ENCODE assay signal across 2 cellular contexts in genomic region chr6:43490523-43490939, GRCh38.
TF ChIP-seq lines count a peak whose summit lies in the region.

No MANE protein-coding gene starts in this region.

TF ChIP-seq in HepG2, 621 proteins besides CTCF, POLR2A, EP300 and RAD21 (continues in another document):
- TF ChIP-seq ZNF317 (CRISPR knock-in tag; IDR thresholded peaks at IDR 0.05) (no peak), MIER2 (CRISPR knock-in tag; IDR thresholded peaks at IDR 0.05) (no peak), DDIT3 (CRISPR knock-in tag; IDR thresholded peaks at IDR 0.05) (no peak), CEBPB (IDR thresholded peaks at IDR 0.05; ENCODE audit: borderline replicate concordance, low read depth, low read length) (no peak), ZNF282 (IDR thresholded peaks at IDR 0.05; ENCODE audit: partially characterized antibody) (no peak), ZBTB7B (CRISPR knock-in tag; IDR thresholded peaks at IDR 0.05) (no peak; the same call in 1 of the 2 replicates), PHF20 (CRISPR knock-in tag; IDR thresholded peaks at IDR 0.05) (no peak), ZBTB39 (CRISPR knock-in tag; IDR thresholded peaks at IDR 0.05) (no peak), ZSCAN9 (CRISPR knock-in tag; IDR thresholded peaks at IDR 0.05; ENCODE audit: borderline replicate concordance) (no peak), SUZ12 (IDR thresholded peaks at IDR 0.05; ENCODE audit: low read depth, low read length) (no peak), ZNF414 (CRISPR knock-in tag; IDR thresholded peaks at IDR 0.05) (no peak), RBFOX2 (IDR thresholded peaks at IDR 0.05; ENCODE audit: low read depth, low read length) (no peak; the same call in 1 of the 2 replicates), NCOA1 (CRISPR knock-in tag; IDR thresholded peaks at IDR 0.05) (no peak), NFAT5 (CRISPR knock-in tag; IDR thresholded peaks at IDR 0.05) (no peak), CREB3 (CRISPR knock-in tag; IDR thresholded peaks at IDR 0.05) (0 out of 2 replicates have a peak, but pooled peaks have one; percentile 52), ZBTB33 (CRISPR knock-in tag; IDR thresholded peaks at IDR 0.05) (no peak)

TF ChIP-seq in SK-N-SH treated with all-trans-retinoic acid at 6 μM for 48 hours, 23 proteins besides CTCF, POLR2A, EP300 and RAD21:
- TF ChIP-seq TSHZ2 (CRISPR knock-in tag; IDR thresholded peaks at IDR 0.05) = no peak
- no peak for TF ChIP-seq ZNF565 (CRISPR knock-in tag; conservative IDR thresholded peaks at IDR 0.05; ENCODE audit: low read depth)
- TF ChIP-seq PPARA (CRISPR knock-in tag; IDR thresholded peaks at IDR 0.05; ENCODE audit: borderline replicate concordance) = no peak
- no peak for TF ChIP-seq OSR1 (CRISPR knock-in tag; IDR thresholded peaks at IDR 0.05)
- no peak for TF ChIP-seq ZC3H10 (CRISPR knock-in tag; IDR thresholded peaks at IDR 0.05)
- TF ChIP-seq TCF4 (CRISPR knock-in tag; IDR thresholded peaks at IDR 0.05; ENCODE audit: borderline replicate concordance) = no peak
- no peak for TF ChIP-seq GLIS3 (CRISPR knock-in tag; IDR thresholded peaks at IDR 0.05)
- TF ChIP-seq ISL1 (CRISPR knock-in tag; IDR thresholded peaks at IDR 0.05) = no peak
- TF ChIP-seq POU6F1 (CRISPR knock-in tag; IDR thresholded peaks at IDR 0.05; ENCODE audit: borderline replicate concordance, low read depth) = no peak
- TF ChIP-seq RARB (CRISPR knock-in tag; IDR thresholded peaks at IDR 0.05) = no peak
- TF ChIP-seq ZFP3 (CRISPR knock-in tag; IDR thresholded peaks at IDR 0.05) = no peak
- TF ChIP-seq ZNF70 (CRISPR knock-in tag; IDR thresholded peaks at IDR 0.05) = no peak
- TF ChIP-seq ESRRG (CRISPR knock-in tag; IDR thresholded peaks at IDR 0.05) = no peak
- TF ChIP-seq CSDC2 (CRISPR knock-in tag; IDR thresholded peaks at IDR 0.05) = no peak
- no peak for TF ChIP-seq ZFP30 (CRISPR knock-in tag; IDR thresholded peaks at IDR 0.05)
